Comparison of ENCODE assay signal across 19 cellular contexts in genomic region chr6:157542405-157542943, GRCh38.
"Had no signal": no experiment of that assay in that cellular context is flagged by ENCODE, and none has a peak within 500 bp of the region (broad histone marks: within the 10 kb centered on the region; RNA-seq: fewer than 3 reads in every experiment).

No MANE protein-coding gene starts in this region.

- H3K27me3 ChIP-seq: SJCRH30, stomach, suprapubic skin, transverse colon had no signal

- H3K27ac Mint-ChIP-seq: activated naive CD4-positive, alpha-beta T cell treated with anti-CD3 and anti-CD28 coated beads, Interleukin-2, amount 10 ng/mL, durations not matched to agents 7 days and 5 days; T-cell; T-helper 2 cell treated with Interferon-gamma antibody and Interleukin-4, amounts not matched to agents 5 μg/mL and 100 μg/mL, for 36 hours had no signal

- ATAC-seq: T-cell had no signal

- DNase-seq: activated CD4-positive, alpha-beta T cell treated with anti-CD3 and anti-CD28 coated beads, Interleukin-2, amount 50 U/mL, for 4 hours; activated effector memory CD4-positive, alpha-beta T cell treated with anti-CD3 and anti-CD28 coated beads, Interleukin-2, amount 50 U/mL, for 16 hours; activated naive CD4-positive, alpha-beta T cell treated with anti-CD3 and anti-CD28 coated beads, Interleukin-2, amount 10 ng/mL, durations not matched to agents 7 days and 5 days; foreskin melanocyte; hypothalamus; left ventricle myocardium inferior; mammary epithelial cell; naive B cell; retina; SJCRH30; stimulated activated CD4-positive, alpha-beta T cell treated with anti-CD3 and anti-CD28 coated beads, Interleukin-4, amount 100 ng/mL, for 24 hours; stomach; T-cell; transverse colon had no signal

- H3K27me3 Mint-ChIP-seq: naive B cell, T-cell had no signal

- H3K4me1 ChIP-seq: SJCRH30 had no signal

- H3K27ac ChIP-seq: left ventricle myocardium inferior, SJCRH30, suprapubic skin, VCaP had no signal

- H3K9me3 Mint-ChIP-seq: T-helper 2 cell treated with Interferon-gamma antibody and Interleukin-4, amounts not matched to agents 5 μg/mL and 100 μg/mL, for 36 hours had no signal

- H3K4me3 Mint-ChIP-seq: activated naive CD4-positive, alpha-beta T cell treated with anti-CD3 and anti-CD28 coated beads, Interleukin-2, amount 10 ng/mL, durations not matched to agents 7 days and 5 days; brain; neural crest cell; T-cell; T-helper 2 cell treated with Interferon-gamma antibody and Interleukin-4, amounts not matched to agents 5 μg/mL and 100 μg/mL, for 36 hours had no signal

- H3K4me3 ChIP-seq: left ventricle myocardium inferior, SJCRH30, stomach, suprapubic skin, transverse colon had no signal

- H3K36me3 ChIP-seq: SJCRH30, transverse colon had no signal

- H3K9me3 ChIP-seq: left ventricle myocardium inferior, SJCRH30, stomach, suprapubic skin, transverse colon had no signal
